16 cellular contexts compared by ENCODE assay signal in genomic region chr19:19154768-19155494, GRCh38. TPM values are rescaled to one million over a fixed set of nuclear protein-coding genes. Genes with fewer than 3 reads are reported as not detected.
"Had no signal": no experiment of that assay in that cellular context is flagged by ENCODE, and none has a peak within 500 bp of the region (broad histone marks: within the 10 kb centered on the region; RNA-seq: fewer than 3 reads in every experiment).

No MANE protein-coding gene starts in this region.

- H3K4me1 ChIP-seq: gastrocnemius medialis, heart right ventricle, right atrium auricular region, upper lobe of left lung had no signal

- H3K9me3 ChIP-seq: gastrocnemius medialis, upper lobe of left lung had no signal

- FAIRE-seq: small intestine had no signal

- H3K36me3 ChIP-seq: right atrium auricular region, upper lobe of left lung had no signal

- H3K4me3 Mint-ChIP-seq: activated naive CD4-positive, alpha-beta T cell treated with anti-CD3 and anti-CD28 coated beads, Interleukin-2, amount 10 ng/mL, durations not matched to agents 7 days and 5 days; activated T-helper 17 cell treated with anti-CD3 and anti-CD28 coated beads, Interleukin-2, amount 50 U/mL, for 72 hours; naive thymus-derived CD8-positive, alpha-beta T cell; stimulated activated naive CD8-positive, alpha-beta T cell treated with anti-CD3 and anti-CD28 coated beads, Interleukin-15, Interleukin-2, amounts not matched to agents 100 ng/mL and 50 ng/mL, for 24 hours had no signal

- DNase-seq: activated CD4-positive, alpha-beta T cell treated with anti-CD3 and anti-CD28 coated beads, Interleukin-2, amount 50 U/mL, for 4 hours; activated CD4-positive, CD25-positive, alpha-beta regulatory T cell treated with anti-CD3 and anti-CD28 coated beads, Interleukin-2, amount 50 U/mL, for 72 hours; activated naive CD4-positive, alpha-beta T cell treated with anti-CD3 and anti-CD28 coated beads, Interleukin-2, amount 10 ng/mL, durations not matched to agents 7 days and 5 days; gastrocnemius medialis; heart right ventricle; naive thymus-derived CD8-positive, alpha-beta T cell; small intestine; stimulated activated CD4-positive, alpha-beta T cell treated with anti-CD3 and anti-CD28 coated beads, Interleukin-4, amount 100 ng/mL, for 24 hours; upper lobe of left lung had no signal

- H3K9me3 Mint-ChIP-seq: activated naive CD4-positive, alpha-beta T cell treated with anti-CD3 and anti-CD28 coated beads, Interleukin-2, amount 10 ng/mL, durations not matched to agents 7 days and 5 days; activated T-helper 17 cell treated with anti-CD3 and anti-CD28 coated beads, Interleukin-2, amount 50 U/mL, for 72 hours; stimulated activated naive CD8-positive, alpha-beta T cell treated with anti-CD3 and anti-CD28 coated beads, Interleukin-15, Interleukin-2, amounts not matched to agents 100 ng/mL and 50 ng/mL, for 24 hours had no signal

- ATAC-seq: activated T-helper 17 cell treated with anti-CD3 and anti-CD28 coated beads, Interleukin-2, amount 50 U/mL, for 72 hours; gastrocnemius medialis; heart right ventricle; naive thymus-derived CD8-positive, alpha-beta T cell had no signal

- H3K27me3 ChIP-seq: gastrocnemius medialis, right atrium auricular region, upper lobe of left lung had no signal

- H3K27ac Mint-ChIP-seq: activated T-helper 17 cell treated with anti-CD3 and anti-CD28 coated beads, Interleukin-2, amount 50 U/mL, for 72 hours; stimulated activated naive CD8-positive, alpha-beta T cell treated with anti-CD3 and anti-CD28 coated beads, Interleukin-15, Interleukin-2, amounts not matched to agents 100 ng/mL and 50 ng/mL, for 24 hours had no signal

- H3K27ac ChIP-seq: gastrocnemius medialis, heart right ventricle, right atrium auricular region, upper lobe of left lung had no signal

- H3K4me1 Mint-ChIP-seq: activated naive CD4-positive, alpha-beta T cell treated with anti-CD3 and anti-CD28 coated beads, Interleukin-2, amount 10 ng/mL, durations not matched to agents 7 days and 5 days; activated T-helper 17 cell treated with anti-CD3 and anti-CD28 coated beads, Interleukin-2, amount 50 U/mL, for 72 hours had no signal

- H3K27me3 Mint-ChIP-seq: activated naive CD4-positive, alpha-beta T cell treated with anti-CD3 and anti-CD28 coated beads, Interleukin-2, amount 10 ng/mL, durations not matched to agents 7 days and 5 days; activated T-helper 17 cell treated with anti-CD3 and anti-CD28 coated beads, Interleukin-2, amount 50 U/mL, for 72 hours; naive thymus-derived CD8-positive, alpha-beta T cell; stimulated activated naive CD8-positive, alpha-beta T cell treated with anti-CD3 and anti-CD28 coated beads, Interleukin-15, Interleukin-2, amounts not matched to agents 100 ng/mL and 50 ng/mL, for 24 hours had no signal

- H3K4me3 ChIP-seq: gastrocnemius medialis, heart right ventricle, lung, right atrium auricular region, upper lobe of left lung had no signal

RNA-seq across cellular contexts. Expression of gene MEF2B, which starts 15.1 kb away (rescaled TPM):
- total RNA-seq: dermis microvascular lymphatic vessel endothelial cell, epithelial cell of proximal tubule, right atrium auricular region, temporal lobe had no signal
